ENCODE assay signal across 21 cellular contexts in genomic region chr19:6421075-6422014, GRCh38. TPM values are rescaled to one million over a fixed set of nuclear protein-coding genes. Genes with fewer than 3 reads are reported as not detected.
DNase-seq lines count a peak whose midpoint lies in the region; ATAC-seq, FAIRE-seq and TF ChIP-seq lines count a peak whose summit lies in the region.
"Had no signal": no experiment of that assay in that cellular context is flagged by ENCODE, and none has a peak within 500 bp of the region (broad histone marks: within the 10 kb centered on the region; RNA-seq: fewer than 3 reads in every experiment).

No MANE protein-coding gene starts in this region.

- BruUV-seq in OCI-LY7 (replicated peaks; lab: Mats Ljungman, UMichigan), result no TSS peak

- intact Hi-C loops in left ventricle myocardium superior (cut with micrococcal nuclease), result no loop called here
- intact Hi-C loops in OCI-LY7 (cut with micrococcal nuclease; ENCODE audit: unreplicated experiment), result loop anchor here (10.0 kb wide), 1 partner anchor 257 kb away; no protein-coding TSS in a partner anchor
- intact Hi-C loops in kidney (cut with DNase I), result no loop called here

- TF ChIP-seq CTCF in cardiac muscle cell (IDR thresholded peaks at IDR 0.05; ENCODE audit: low read depth, low read length), result no peak
- no peak for TF ChIP-seq CTCF in OCI-LY7 (conservative IDR thresholded peaks at IDR 0.05; ENCODE audit: low read length)
- no peak for TF ChIP-seq CTCF in kidney (IDR thresholded peaks at IDR 0.05; ENCODE audit: borderline replicate concordance, extremely low read depth, insufficient read depth)

- H3K9me2 ChIP-seq in OCI-LY7 (ENCODE audit: insufficient read depth, low read length), result no peaks in the 10 kb centered on the region

- H3K4me1 ChIP-seq in cardiac muscle cell (ENCODE audit: low read depth) (peaks cover 11% of the 10 kb centered on the region), OCI-LY7 (ENCODE audit: insufficient read depth, low read length, poor library complexity, severe bottlenecking) (peaks cover 24% of the 10 kb centered on the region), kidney (ENCODE audit: control insufficient read depth in 1 of 2, insufficient read depth in 1 of 2, low read depth in 1 of 2, low read length in 2 of 2) (peaks cover 9 to 23% of the 10 kb centered on the region in 2 donors)

- H3K9me3 ChIP-seq in cardiac muscle cell (ENCODE audit: low read depth) (no peaks in the 10 kb centered on the region), OCI-LY7 (ENCODE audit: low read length) (no peaks in the 10 kb centered on the region), kidney (ENCODE audit: control insufficient read depth in 1 of 2, low read length in 2 of 2) (no peaks in the 10 kb centered on the region)
- H3K9me3 ChIP-seq: lower lobe of right lung had no signal

- H3K4me3 ChIP-seq in cardiac muscle cell (no peak overlapping the region), OCI-LY7 (ENCODE audit: low read depth, low read length, poor library complexity, severe bottlenecking) (no peak overlapping the region), kidney (ENCODE audit: low read length in 2 of 2) (no peak overlapping the region)
- H3K4me3 ChIP-seq: lower lobe of right lung had no signal

- ATAC-seq in left ventricle myocardium superior (no peak), GM21390 (IDR thresholded peaks at IDR 0.05; ENCODE audit: unreplicated experiment) (no peak)
- ATAC-seq: lower lobe of right lung, Panc1 had no signal

- 0 out of 2 replicates have a peak overlapping the region, but pooled peaks have one; percentile 87 for H3K4me2 ChIP-seq in OCI-LY7 (ENCODE audit: low read length)

- H2AFZ ChIP-seq in OCI-LY7 (ENCODE audit: low read length), result no peak overlapping the region

- CTCF ChIA-PET in OCI-LY7 (lab: Charles Lee; ENCODE audit: unreplicated experiment), result no interaction called here

- peak overlapping the region; percentile 13 to 22 for H3K9ac ChIP-seq in kidney (ENCODE audit: low read length in 2 of 2)

- DNase-seq in cardiac muscle cell (ENCODE audit: low read depth in 1 of 2, low spot score in 1 of 2) (no peak), left ventricle myocardium superior (no peak), OCI-LY7 (ENCODE audit: low spot score) (no peak), kidney (no peak), midbrain (lab: John Stamatoyannopoulos, UW) (no peak), SIG-M5 treated with dmso at 0.1 percent for 504 hours (lab: John Stamatoyannopoulos, UW; ENCODE audit: unreplicated experiment) (no peak), iPS-NIHi7 (ENCODE audit: extremely low spot score) (no peak)
- DNase-seq: activated CD4-positive, alpha-beta memory T cell treated with anti-CD3 and anti-CD28 coated beads, Interleukin-2, amount 10 ng/mL, durations not matched to agents 7 days and 5 days; activated gamma-delta T cell; AML-193; anterior cingulate cortex; lower lobe of right lung; NCI-H1092 treated with DMSO at 0.1 percent for 48 hours; NCI-H2107; NCI-H748 treated with DMSO at 0.1 percent for 48 hours; retina; substantia nigra had no signal

- H3K79me2 ChIP-seq in OCI-LY7 (ENCODE audit: insufficient read depth, low read depth, low read length), result peaks cover 49% of the 10 kb centered on the region

- peaks cover 29% of the 10 kb centered on the region for H4K20me1 ChIP-seq in OCI-LY7 (ENCODE audit: insufficient read depth, low read length)

- FAIRE-seq in kidney (lab: Jason Lieb, UNC), result no peak
- FAIRE-seq: colon had no signal

- H3K36me3 ChIP-seq in cardiac muscle cell (peaks cover 43% of the 10 kb centered on the region), OCI-LY7 (ENCODE audit: insufficient read depth, low read length) (peaks cover 71% of the 10 kb centered on the region), kidney (ENCODE audit: control insufficient read depth in 1 of 2, insufficient read depth in 2 of 2, low read length in 2 of 2) (peaks cover 22 to 58% of the 10 kb centered on the region in 2 donors)

- POLR2A ChIA-PET in OCI-LY7 (lab: Charles Lee), result no interaction called here

- H3K27me3 ChIP-seq in cardiac muscle cell, result no peaks in the 10 kb centered on the region

- H3K27ac ChIP-seq in cardiac muscle cell (peak overlapping the region; percentile 36), OCI-LY7 (ENCODE audit: low read depth, low read length, poor library complexity, severe bottlenecking) (no peak overlapping the region), kidney (ENCODE audit: low read depth in 2 of 2, low read length in 2 of 2) (no peak overlapping the region)
- H3K27ac ChIP-seq: lower lobe of right lung had no signal

RNA-seq across cellular contexts. Expression of gene KHSRP, which starts 3.3 kb away (rescaled TPM):
- 237 and 320 TPM in 2 replicates for total RNA-seq in cardiac muscle cell
- polyA plus RNA-seq in cardiac muscle cell, result 262 and 350 TPM in 2 replicates
- 103 TPM for total RNA-seq in left ventricle myocardium superior
- 255 and 271 TPM in 2 replicates for total RNA-seq in OCI-LY7 (2014; rRNA removed; shearing (Covaris generic))
- 468 and 499 TPM in 2 replicates for total RNA-seq in OCI-LY7 (2022)
- 175 TPM for total RNA-seq in kidney
- 52.9 TPM for polyA plus RNA-seq in kidney (ENCODE audit: insufficient read depth, low read depth, low replicate concordance)

RNA-seq across cellular contexts. Expression of gene SLC25A41, which starts 12.2 kb away (rescaled TPM):
- 1.0 and 1.9 TPM in 2 replicates for total RNA-seq in cardiac muscle cell
- polyA plus RNA-seq in cardiac muscle cell, result 0.96 and 1.7 TPM in 2 replicates
- total RNA-seq in left ventricle myocardium superior, result 0.25 TPM
- not detected in 2 replicates for total RNA-seq in OCI-LY7 (2014; rRNA removed; shearing (Covaris generic))
- total RNA-seq in OCI-LY7 (2022), result not detected in 2 replicates
- total RNA-seq in kidney, result 0.28 TPM
- polyA plus RNA-seq in kidney (ENCODE audit: insufficient read depth, low read depth, low replicate concordance), result 0.69 TPM
- total RNA-seq: activated CD4-positive, alpha-beta memory T cell treated with anti-CD3 and anti-CD28 coated beads, Interleukin-2, amount 10 ng/mL, durations not matched to agents 7 days and 5 days; lower lobe of right lung had no signal

RNA-seq across cellular contexts. Expression of gene GTF2F1, which starts 28.4 kb away (rescaled TPM):
- total RNA-seq in cardiac muscle cell (81.3 and 96.7 TPM in 2 replicates), left ventricle myocardium superior (30.9 TPM), OCI-LY7 (2022) (43.2 and 47.7 TPM in 2 replicates), kidney (61.7 TPM)
- polyA plus RNA-seq in cardiac muscle cell (37.7 and 43.0 TPM in 2 replicates), kidney (ENCODE audit: insufficient read depth, low read depth, low replicate concordance) (44.1 TPM)
- total RNA-seq in OCI-LY7 (2014; rRNA removed; shearing (Covaris generic)), result 31.1 and 44.4 TPM in 2 replicates

RNA-seq across cellular contexts. Expression of gene SLC25A23, which starts 38.2 kb away (rescaled TPM):
- total RNA-seq in cardiac muscle cell (157 and 207 TPM in 2 replicates), left ventricle myocardium superior (110 TPM), OCI-LY7 (2022) (65.5 and 65.7 TPM in 2 replicates), kidney (76.6 TPM)
- polyA plus RNA-seq in cardiac muscle cell (125 and 143 TPM in 2 replicates), kidney (ENCODE audit: insufficient read depth, low read depth, low replicate concordance) (69.2 TPM)
- total RNA-seq in OCI-LY7 (2014; rRNA removed; shearing (Covaris generic)), result 48.4 and 50.9 TPM in 2 replicates

RNA-seq across cellular contexts. Expression of gene CRB3, which starts 42.7 kb away (rescaled TPM):
- total RNA-seq in cardiac muscle cell (0.99 and 2.9 TPM in 2 replicates), left ventricle myocardium superior (not detected), OCI-LY7 (2022) (2.3 and 2.9 TPM in 2 replicates), kidney (58.2 TPM)
- polyA plus RNA-seq in cardiac muscle cell (1.1 and 2.6 TPM in 2 replicates), kidney (ENCODE audit: insufficient read depth, low read depth, low replicate concordance) (51.9 TPM)
- total RNA-seq in OCI-LY7 (2014; rRNA removed; shearing (Covaris generic)), result 1.2 and 1.5 TPM in 2 replicates
- total RNA-seq: glomerular endothelial cell had no signal
